8 cellular contexts compared by ENCODE assay signal in genomic region chr2:238238766-238239551, GRCh38. TPM values are rescaled to one million over a fixed set of nuclear protein-coding genes. Genes with fewer than 3 reads are reported as not detected.
DNase-seq lines count a peak whose midpoint lies in the region; ATAC-seq and TF ChIP-seq lines count a peak whose summit lies in the region.

No MANE protein-coding gene starts in this region.

- ATAC-seq in left cardiac atrium = no peak

- no peak for TF ChIP-seq CTCF in testis (IDR thresholded peaks at IDR 0.05)
- no peak for TF ChIP-seq CTCF in GM10266 (IDR thresholded peaks at IDR 0.05; ENCODE audit: control insufficient read depth, insufficient read depth, low read depth, missing control alignments)

- WGBS in testis, 2 donors = 14 to 73% methylated on average over 3 to 60 of the region's 77 CpGs

- H3K4me1 ChIP-seq in testis = peaks cover 25% of the 10 kb centered on the region

- peak overlapping the region; percentile 31 to 58 for H3K4me3 ChIP-seq in testis

- no peak overlapping the region for H3K27ac ChIP-seq in testis

- no peak for TF ChIP-seq POLR2A in testis (IDR thresholded peaks at IDR 0.05)

- intact Hi-C loops in cardiac septum (cut with DNase I) (no loop called here), left cardiac atrium (cut with DNase I) (no loop called here), testis (cut with DNase I; ENCODE audit: low total_unique reads) (no loop called here)

- no peaks in the 10 kb centered on the region for H3K36me3 ChIP-seq in testis (ENCODE audit: low read depth, missing control alignments)

- H3K27me3 ChIP-seq in testis = no peaks in the 10 kb centered on the region

- no peaks in the 10 kb centered on the region for H3K9me3 ChIP-seq in testis

- DNase-seq in cardiac septum (ENCODE audit: low spot score) (peak; percentile 74), left cardiac atrium (no peak), NCI-H1105 treated with DMSO at 0.1 percent for 48 hours (lab: John Stamatoyannopoulos, UW) (peak; percentile 21), left kidney (ENCODE audit: low read depth, low spot score) (peak; percentile 70), testis (no peak), T1000 (lab: John Stamatoyannopoulos, UW) (no peak), GM10266 (ENCODE audit: extremely low spot score) (no peak)
- DNase-seq in activated gamma-delta T cell treated with anti-CD3 and anti-CD28 coated beads, Interleukin-2, amount 50 U/mL, for 16 hours (ENCODE audit: low read depth) = peak; percentile 19

RNA-seq across cellular contexts. Expression of gene HES6, which starts 0.9 kb away (rescaled TPM):
- total RNA-seq in cardiac septum (2.7 TPM), left cardiac atrium (1 to 10 TPM; 3.8 to 4.3 TPM), testis (10 to 100 TPM; 22.0 to 40.3 TPM)
- polyA plus RNA-seq in testis (ENCODE audit: insufficient read depth, low read depth, low replicate concordance) = 21.3 TPM

RNA-seq across cellular contexts. Expression of gene ILKAP, which starts 35.5 kb away (rescaled TPM):
- total RNA-seq in cardiac septum (29.5 TPM), left cardiac atrium (10 to 100 TPM; 23.4 to 27.9 TPM), testis (10 to 100 TPM; 59.8 to 65.3 TPM)
- 44.8 TPM for polyA plus RNA-seq in testis (ENCODE audit: insufficient read depth, low read depth, low replicate concordance)

RNA-seq across cellular contexts. Expression of gene PER2, which starts 49.5 kb away (rescaled TPM):
- total RNA-seq in cardiac septum (13.0 TPM), left cardiac atrium (1 to 10 TPM; 6.4 to 8.1 TPM), testis (10 to 100 TPM; 55.5 to 59.1 TPM)
- polyA plus RNA-seq in testis (ENCODE audit: insufficient read depth, low read depth, low replicate concordance) = 29.8 TPM

Comparison
In these comparisons a context has a peak if more than half of its experiments do, and no peak if none do; other contexts are left out.
1. DNase-seq: peak in cardiac septum (single experiment), NCI-H1105 treated with DMSO at 0.1 percent for 48 hours (single experiment), activated gamma-delta T cell treated with anti-CD3 and anti-CD28 coated beads, Interleukin-2, amount 50 U/mL, for 16 hours (single experiment) and left kidney (single experiment); none in left cardiac atrium (single experiment), testis (single experiment), T1000 (single experiment) and GM10266 (single experiment).